Comparison of ENCODE assay signal across 12 cellular contexts in the genomic region with DNA sequence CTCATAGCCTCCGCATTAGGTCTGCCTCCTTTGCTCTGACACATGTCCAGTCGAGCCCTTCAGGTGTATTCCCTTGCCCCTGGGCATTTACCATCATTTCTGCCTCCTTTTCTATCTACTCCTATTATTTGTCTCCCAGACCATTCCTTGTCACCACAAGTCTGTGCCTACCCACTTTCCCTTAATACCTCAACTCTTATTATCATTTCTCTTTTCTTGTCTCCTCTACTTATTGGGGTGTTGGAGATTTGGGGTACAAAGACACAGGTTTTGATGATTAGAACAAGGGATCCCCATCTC. TPM values are rescaled to one million over a fixed set of nuclear protein-coding genes. Genes with fewer than 3 reads are reported as not detected.
DNase-seq lines count a peak whose midpoint lies in the region; ATAC-seq and TF ChIP-seq lines count a peak whose summit lies in the region.
"Had no signal": no experiment of that assay in that cellular context is flagged by ENCODE, and none has a peak within 500 bp of the region (broad histone marks: within the 10 kb centered on the region; RNA-seq: fewer than 3 reads in every experiment).

No MANE protein-coding gene starts in this region.

- peaks cover 38% of the 10 kb centered on the region for H3K4me1 ChIP-seq in HUES6 (ENCODE audit: control insufficient read depth, insufficient read depth, low read length)

- H3K27me3 Mint-ChIP-seq in CD14-positive monocyte (ENCODE audit: low read depth in 3 of 3) = peaks cover 4 to 30% (median 20%) of the 10 kb centered on the region in 3 donors
- no peaks in the 10 kb centered on the region for H3K27me3 Mint-ChIP-seq in central memory CD8-positive, alpha-beta T cell

- intact Hi-C loops in CD14-positive monocyte (cut with micrococcal nuclease) = no loop called here

- no peaks in the 10 kb centered on the region for H3K9me3 ChIP-seq in HUES6 (ENCODE audit: control insufficient read depth, insufficient read depth, low read depth, low read length)
- H3K9me3 ChIP-seq in neural cell (ENCODE audit: low read length) = no peaks in the 10 kb centered on the region
- H3K9me3 ChIP-seq: lower lobe of right lung had no signal

- DNase-seq in CD14-positive monocyte (ENCODE audit: low spot score) (peak; percentile 5), COLO829 (ENCODE audit: low spot score) (no peak), middle frontal gyrus (ENCODE audit: extremely low spot score, low spot score) (no peak)
- no peak for DNase-seq in central memory CD8-positive, alpha-beta T cell (ENCODE audit: low spot score in 2 of 2)
- DNase-seq: activated CD8-positive, alpha-beta memory T cell treated with anti-CD3 and anti-CD28 coated beads for 24 hours; lower lobe of right lung; stimulated activated CD4-positive, alpha-beta T cell treated with anti-CD3 and anti-CD28 coated beads, Interleukin-2, amount 100 ng/mL, for 48 hours had no signal

- H3K9me3 Mint-ChIP-seq in CD14-positive monocyte = peaks cover 0 to 3% (median 0%) of the 10 kb centered on the region in 7 donors
- no peaks in the 10 kb centered on the region for H3K9me3 Mint-ChIP-seq in central memory CD8-positive, alpha-beta T cell

- peaks cover 44% of the 10 kb centered on the region for H3K79me2 ChIP-seq in neural cell (replicated peaks; ENCODE audit: insufficient read depth, low read length)

- no peaks in the 10 kb centered on the region for H4K20me1 ChIP-seq in neural cell (ENCODE audit: insufficient read depth)

- H3K36me3 Mint-ChIP-seq in CD14-positive monocyte = peaks cover 5 to 8% of the 10 kb centered on the region in 2 donors
- H3K36me3 Mint-ChIP-seq in central memory CD8-positive, alpha-beta T cell (ENCODE audit: insufficient read depth) = peaks cover 17% of the 10 kb centered on the region

- peaks cover 48% of the 10 kb centered on the region for H3K4me1 Mint-ChIP-seq in CD14-positive monocyte
- peaks cover 59% of the 10 kb centered on the region for H3K4me1 Mint-ChIP-seq in central memory CD8-positive, alpha-beta T cell

- H3K27ac Mint-ChIP-seq in CD14-positive monocyte = no peak overlapping the region
- H3K27ac Mint-ChIP-seq in central memory CD8-positive, alpha-beta T cell (ENCODE audit: low read depth) = peak overlapping the region; percentile 2

- H3K27ac ChIP-seq in HUES6 (ENCODE audit: low read depth, low read length) (no peak overlapping the region), neural cell (ENCODE audit: low read length) (peak overlapping the region; percentile 99)
- H3K27ac ChIP-seq: C4-2B, lower lobe of right lung had no signal

- no peak for TF ChIP-seq CTCF in CD14-positive monocyte (IDR thresholded peaks at IDR 0.05)
- no peak for TF ChIP-seq CTCF in neural cell (IDR thresholded peaks at IDR 0.05; ENCODE audit: poor library complexity, severe bottlenecking)

- peaks cover 15% of the 10 kb centered on the region for H3F3A ChIP-seq in neural cell (ENCODE audit: insufficient read depth, low read length, poor library complexity, severe bottlenecking)

- H3K9me2 ChIP-seq in neural cell (ENCODE audit: insufficient read depth, low read length) = no peaks in the 10 kb centered on the region

- H3K27me3 ChIP-seq in HUES6 (ENCODE audit: control insufficient read depth, insufficient read depth, low read length) (no peaks in the 10 kb centered on the region), neural cell (ENCODE audit: insufficient read depth, low read depth, low read length) (no peaks in the 10 kb centered on the region)

- no peak for ATAC-seq in central memory CD8-positive, alpha-beta T cell (replicated peaks; ENCODE audit: extremely low read depth, poor library complexity, severe bottlenecking)
- ATAC-seq in GM21360 (IDR thresholded peaks at IDR 0.05; ENCODE audit: unreplicated experiment) = no peak
- ATAC-seq in GM21367 (IDR thresholded peaks at IDR 0.05; ENCODE audit: unreplicated experiment) = no peak
- ATAC-seq: lower lobe of right lung had no signal

- no peak overlapping the region for H3K4me3 Mint-ChIP-seq in CD14-positive monocyte
- peak overlapping the region; percentile 1 for H3K4me3 Mint-ChIP-seq in central memory CD8-positive, alpha-beta T cell

- H3K4me3 ChIP-seq in HUES6 (ENCODE audit: low read depth, low read length) (peak overlapping the region; percentile 25; the same call in 1 of the 2 replicates), neural cell (ENCODE audit: low read length) (peak overlapping the region; percentile 69)
- H3K4me3 ChIP-seq: lower lobe of right lung had no signal

- peak overlapping the region; percentile 62 for H3K4me2 ChIP-seq in neural cell (ENCODE audit: low read length)

- H3K9ac ChIP-seq in HUES6 (ENCODE audit: low read length) (no peak overlapping the region), neural cell (ENCODE audit: low read length) (peak overlapping the region; percentile 93)

- no peak overlapping the region for H2AFZ ChIP-seq in neural cell (ENCODE audit: low read depth, low read length)

- TF ChIP-seq RAD21 in neural cell (conservative IDR thresholded peaks at IDR 0.05) = no peak

- H3K36me3 ChIP-seq in HUES6 (ENCODE audit: control insufficient read depth, insufficient read depth, low read length) (peaks cover 28% of the 10 kb centered on the region), neural cell (ENCODE audit: insufficient read depth, low read length) (no peaks in the 10 kb centered on the region)

- no peak for TF ChIP-seq EP300 in neural cell (conservative IDR thresholded peaks at IDR 0.05; ENCODE audit: poor library complexity, severe bottlenecking)

TF ChIP-seq in neural cell, 6 proteins besides CTCF, POLR2A, EP300 and RAD21:
- TF ChIP-seq TAF1 (IDR thresholded peaks at IDR 0.05; ENCODE audit: low read depth) (no peak), POLR2AphosphoS5 (IDR thresholded peaks at IDR 0.05) (no peak), EZH2 (IDR thresholded peaks at IDR 0.05; ENCODE audit: borderline replicate concordance, insufficient read depth, low read length, poor library complexity, severe bottlenecking) (no peak)
TF ChIP-seq in neural cell: peak in this region for 0.

RNA-seq across cellular contexts. Expression of gene SYNGAP1, which starts 1.4 kb away (rescaled TPM):
- polyA plus RNA-seq in CD14-positive monocyte (not detected), neural cell (4.3 and 5.9 TPM in 2 replicates)
- polyA minus RNA-seq in neural cell = 24.0 and 24.1 TPM in 2 replicates

RNA-seq across cellular contexts. Expression of gene CUTA, which starts 3.4 kb away (rescaled TPM):
- polyA plus RNA-seq in CD14-positive monocyte (100 to 1,000 TPM; 153 to 160 TPM), neural cell (341 and 343 TPM in 2 replicates)
- 124 and 125 TPM in 2 replicates for polyA minus RNA-seq in neural cell

RNA-seq across cellular contexts. Expression of gene PHF1, which starts 10.5 kb away (rescaled TPM):
- 1 to 10 TPM; 3.0 to 3.5 TPM for polyA plus RNA-seq in CD14-positive monocyte
- polyA plus RNA-seq in neural cell = 102 and 112 TPM in 2 replicates
- 33.4 and 34.6 TPM in 2 replicates for polyA minus RNA-seq in neural cell

RNA-seq across cellular contexts. Expression of gene KIFC1, which starts 29.7 kb away (rescaled TPM):
- polyA plus RNA-seq in CD14-positive monocyte (under 1 TPM; 0.14 to 0.68 TPM), neural cell (0.52 and 2.1 TPM in 2 replicates)
- 1.2 and 1.4 TPM in 2 replicates for polyA minus RNA-seq in neural cell

RNA-seq across cellular contexts. Expression of gene ZBTB9, which starts 33.1 kb away (rescaled TPM):
- polyA plus RNA-seq in CD14-positive monocyte = 1 to 10 TPM in 1 of 2 donors, under 1 TPM in 1; 0.42 to 2.0 TPM
- 6.8 and 7.7 TPM in 2 replicates for polyA plus RNA-seq in neural cell
- 15.2 and 18.3 TPM in 2 replicates for polyA minus RNA-seq in neural cell

Comparison
In these comparisons a context has a peak if more than half of its experiments do, and no peak if none do; other contexts are left out.
1. RNA of gene PHF1, which starts 10.5 kb away (polyA plus RNA-seq): 102 to 112 TPM in neural cell; 3.0 to 3.5 TPM in CD14-positive monocyte; every median in the first group is over 10 times any median in the second.